ENCODE assay signal across 26 cellular contexts in the genomic region with DNA sequence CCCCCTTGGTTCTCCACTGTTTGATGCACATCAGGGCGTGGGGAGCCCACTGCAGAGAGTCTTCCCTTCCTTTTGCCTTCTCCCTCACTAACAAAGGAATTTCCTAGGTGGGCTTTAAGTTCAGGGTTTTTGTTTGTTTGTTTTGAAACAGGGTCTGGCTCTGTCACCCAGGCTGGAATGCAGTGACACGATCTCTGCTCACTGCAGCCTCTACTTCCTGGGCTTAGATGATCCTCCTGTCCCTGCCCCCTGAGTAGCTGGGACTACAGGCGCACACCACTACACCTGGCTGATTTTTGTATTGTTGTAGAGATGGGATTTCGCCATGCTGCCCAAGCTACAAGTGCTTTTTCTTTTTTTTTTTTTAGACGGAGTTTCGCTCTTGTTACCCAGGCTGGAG.
"Had no signal": no experiment of that assay in that cellular context is flagged by ENCODE, and none has a peak within 500 bp of the region (broad histone marks: within the 10 kb centered on the region; RNA-seq: fewer than 3 reads in every experiment).

No MANE protein-coding gene starts in this region.

- H3K4me1 Mint-ChIP-seq: stimulated activated memory B cell treated with anti-CD40 and anti-IgM and Interleukin-4, amounts not matched to agents 10 μg/mL and 1 μg/mL and 100 μg/mL, for 72 hours; stimulated activated naive CD8-positive, alpha-beta T cell treated with anti-CD3 and anti-CD28 coated beads, Interleukin-15, amount 100 ng/mL, for 72 hours had no signal

- H3K27ac Mint-ChIP-seq: nephron; progenitor cell of endocrine pancreas; stimulated activated memory B cell treated with anti-CD40 and anti-IgM and Interleukin-4, amounts not matched to agents 10 μg/mL and 1 μg/mL and 100 μg/mL, for 72 hours; stimulated activated naive CD8-positive, alpha-beta T cell treated with anti-CD3 and anti-CD28 coated beads, Interleukin-15, amount 100 ng/mL, for 72 hours had no signal

- H3K9me3 ChIP-seq: left lung, lower lobe of right lung, ovary, right atrium auricular region, right lobe of liver, upper lobe of right lung had no signal

- ATAC-seq: left cardiac atrium; left lung; lower lobe of right lung; naive thymus-derived CD8-positive, alpha-beta T cell; right lobe of liver; stimulated activated memory B cell treated with anti-CD40 and anti-IgM and Interleukin-4, amounts not matched to agents 10 μg/mL and 1 μg/mL and 100 μg/mL, for 72 hours; stimulated activated naive CD8-positive, alpha-beta T cell treated with anti-CD3 and anti-CD28 coated beads, Interleukin-15, amount 100 ng/mL, for 72 hours; upper lobe of right lung had no signal

- H3K9me3 Mint-ChIP-seq: naive thymus-derived CD8-positive, alpha-beta T cell; nephron; neural crest cell; stimulated activated memory B cell treated with anti-CD40 and anti-IgM and Interleukin-4, amounts not matched to agents 10 μg/mL and 1 μg/mL and 100 μg/mL, for 72 hours; stimulated activated naive CD8-positive, alpha-beta T cell treated with anti-CD3 and anti-CD28 coated beads, Interleukin-15, amount 100 ng/mL, for 72 hours had no signal

- H3K4me1 ChIP-seq: lower lobe of right lung, right atrium auricular region, right lobe of liver, upper lobe of right lung had no signal

- DNase-seq: hippocampal formation; kidney glomerular epithelial cell; left cardiac atrium; left lung; lower lobe of right lung; mammary epithelial cell; mesenchymal stem cell; naive thymus-derived CD8-positive, alpha-beta T cell; occipital lobe; ovary; right lobe of liver; stimulated activated CD4-positive, alpha-beta T cell treated with anti-CD3 and anti-CD28 coated beads, Interleukin-1b, Interleukin-23, amount 100 ng/mL, for 48 hours; stimulated activated CD4-positive, alpha-beta T cell treated with anti-CD3 and anti-CD28 coated beads, Interleukin-2, amount 100 ng/mL, for 48 hours; stimulated activated CD4-positive, alpha-beta T cell treated with anti-CD3 and anti-CD28 coated beads, Interleukin-4, amount 100 ng/mL, for 4 hours; stimulated activated CD8-positive, alpha-beta memory T cell treated with anti-CD3 and anti-CD28 coated beads, Interleukin-4, amount 100 ng/mL, for 48 hours; stimulated activated naive CD4-positive, alpha-beta T cell treated with Interleukin-2 at 50 U/mL for 16 hours; stimulated activated naive CD8-positive, alpha-beta T cell treated with anti-CD3 and anti-CD28 coated beads, Interleukin-15, amount 100 ng/mL, for 72 hours; substantia nigra; trophoblast cell; upper lobe of right lung had no signal

- H3K27me3 Mint-ChIP-seq: naive thymus-derived CD8-positive, alpha-beta T cell; progenitor cell of endocrine pancreas; stimulated activated memory B cell treated with anti-CD40 and anti-IgM and Interleukin-4, amounts not matched to agents 10 μg/mL and 1 μg/mL and 100 μg/mL, for 72 hours; stimulated activated naive CD8-positive, alpha-beta T cell treated with anti-CD3 and anti-CD28 coated beads, Interleukin-15, amount 100 ng/mL, for 72 hours had no signal

- H3K4me3 Mint-ChIP-seq: naive thymus-derived CD8-positive, alpha-beta T cell; nephron; neural crest cell; stimulated activated memory B cell treated with anti-CD40 and anti-IgM and Interleukin-4, amounts not matched to agents 10 μg/mL and 1 μg/mL and 100 μg/mL, for 72 hours; stimulated activated naive CD8-positive, alpha-beta T cell treated with anti-CD3 and anti-CD28 coated beads, Interleukin-15, amount 100 ng/mL, for 72 hours had no signal

- H3K36me3 ChIP-seq: ovary had no signal

- H3K27ac ChIP-seq: lower lobe of right lung, ovary, right atrium auricular region, right lobe of liver, upper lobe of right lung had no signal

- H3K4me3 ChIP-seq: left lung, lower lobe of right lung, ovary, right atrium auricular region, right lobe of liver, smooth muscle cell, upper lobe of right lung had no signal

- H3K27me3 ChIP-seq: left lung, ovary, right atrium auricular region, right lobe of liver, upper lobe of right lung had no signal
